Comparison of ENCODE assay signal across 10 cellular contexts in the genomic region with DNA sequence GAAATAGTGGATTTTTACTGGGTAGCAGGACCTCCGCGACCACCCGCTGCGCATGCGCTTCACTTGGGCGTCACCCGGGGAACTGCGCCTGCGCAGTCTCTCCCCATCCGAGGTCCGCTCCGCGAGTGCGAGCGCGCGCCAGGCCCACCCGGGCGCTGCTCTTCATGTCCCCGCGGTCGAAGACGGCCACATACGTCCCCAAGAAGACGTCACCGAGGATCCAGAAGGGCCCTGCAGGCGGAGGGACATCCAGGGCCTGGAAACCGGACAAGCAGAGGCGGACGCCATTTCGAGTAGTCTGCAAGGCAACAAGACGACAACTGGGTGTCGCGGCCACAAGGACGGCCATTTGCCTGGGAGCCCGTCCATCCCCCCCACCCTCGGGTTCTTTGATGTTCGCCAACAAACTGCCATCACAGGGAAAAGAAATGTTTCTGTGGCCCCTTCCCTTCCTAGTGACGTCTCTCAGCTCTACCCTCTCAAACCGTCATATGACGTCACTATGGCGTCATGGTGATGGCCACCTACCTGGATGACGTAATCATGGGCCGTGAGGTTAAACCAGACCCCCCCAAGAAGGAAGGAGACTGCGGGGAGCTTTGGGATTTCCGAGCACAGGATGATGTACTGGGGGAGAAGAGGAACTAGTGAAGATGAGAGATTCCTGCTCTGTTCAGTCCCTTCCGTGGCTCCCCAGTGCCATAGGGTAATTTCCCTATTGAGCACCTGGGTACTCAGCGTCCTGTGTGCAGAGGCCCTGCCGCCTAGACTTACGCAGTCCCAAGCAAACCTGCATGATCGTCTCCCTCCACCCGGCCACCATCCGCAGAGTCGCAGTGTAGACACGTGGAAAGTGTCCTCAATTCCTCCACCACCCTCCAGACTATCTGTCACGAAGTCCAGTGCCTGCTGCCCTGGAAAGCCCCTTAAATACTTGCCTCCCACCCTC. TPM values are rescaled to one million over a fixed set of nuclear protein-coding genes. Genes with fewer than 3 reads are reported as not detected.
A peak's percentile ranks its signal among the peaks of the same experiment; 100 is the strongest.
DNase-seq lines count a peak whose midpoint lies in the region; ATAC-seq and TF ChIP-seq lines count a peak whose summit lies in the region.
"Had no signal": no experiment of that assay in that cellular context is flagged by ENCODE, and none has a peak within 500 bp of the region (broad histone marks: within the 10 kb centered on the region; RNA-seq: fewer than 3 reads in every experiment).

No MANE protein-coding gene starts in this region.

- no peaks in the 10 kb centered on the region; the same call in 1 of the 2 replicates for H3K4me1 ChIP-seq in GM23338 (ENCODE audit: insufficient read depth)

- H3K27ac Mint-ChIP-seq in T-helper 1 cell treated with Interleukin-12 subunit alpha and Interleukin-12 subunit beta and Interleukin-4 antibody, amounts not matched to agents 30 μg/mL and 1 μg/mL, for 36 hours = peak overlapping the region; percentile 98
- H3K27ac Mint-ChIP-seq in GM23338 = no peak overlapping the region

- H3K9me2 ChIP-seq in GM23338 (ENCODE audit: insufficient read depth) = 0 out of 2 replicates have a peak, but pooled peaks cover 3% of the 10 kb centered on the region

- H3K27me3 ChIP-seq in GM23338 (ENCODE audit: insufficient read depth) = no peaks in the 10 kb centered on the region

- no peaks in the 10 kb centered on the region for H3K79me2 ChIP-seq in GM23338 (replicated peaks; ENCODE audit: insufficient read depth)

- no peaks in the 10 kb centered on the region for H3K9me3 Mint-ChIP-seq in T-helper 1 cell treated with Interleukin-12 subunit alpha and Interleukin-12 subunit beta and Interleukin-4 antibody, amounts not matched to agents 30 μg/mL and 1 μg/mL, for 36 hours
- H3K9me3 Mint-ChIP-seq in GM23338 = peaks cover 95% of the 10 kb centered on the region

- no peaks in the 10 kb centered on the region for H3F3A ChIP-seq in GM23338 (replicated peaks; ENCODE audit: low read depth)

- TF ChIP-seq CTCF in GM23338 (conservative IDR thresholded peaks at IDR 0.05; ENCODE audit: low read depth in 2 of 2) = no peak

- peaks cover 53% of the 10 kb centered on the region for H3K4me1 Mint-ChIP-seq in T-helper 1 cell treated with Interleukin-12 subunit alpha and Interleukin-12 subunit beta and Interleukin-4 antibody, amounts not matched to agents 30 μg/mL and 1 μg/mL, for 36 hours (ENCODE audit: low read depth)
- no peaks in the 10 kb centered on the region for H3K4me1 Mint-ChIP-seq in GM23338

- peak overlapping the region; percentile 87 for H3K4me3 Mint-ChIP-seq in T-helper 1 cell treated with Interleukin-12 subunit alpha and Interleukin-12 subunit beta and Interleukin-4 antibody, amounts not matched to agents 30 μg/mL and 1 μg/mL, for 36 hours
- H3K4me3 Mint-ChIP-seq in GM23338 = no peak overlapping the region

- no peaks in the 10 kb centered on the region for H4K20me1 ChIP-seq in GM23338 (replicated peaks; ENCODE audit: insufficient read depth)

- DNase-seq in SIG-M5 treated with dmso at 0.1 percent for 504 hours (lab: John Stamatoyannopoulos, UW; ENCODE audit: unreplicated experiment) (peak; percentile 47), SIG-M5 (lab: John Stamatoyannopoulos, UW) (no peak), anterior cingulate cortex (lab: John Stamatoyannopoulos, UW) (peak in 49 of 58 donors; percentile 10 to 67 (median 41)), left kidney (ENCODE audit: low read depth, low spot score) (peak; percentile 93), GM23338 (ENCODE audit: low spot score) (no peak)
- peak; percentile 54 to 73 (median 64) for DNase-seq in stimulated activated CD4-positive, alpha-beta T cell treated with anti-CD3 and anti-CD28 coated beads, TNF-alpha, amount 100 ng/mL, for 24 hours (ENCODE audit: low read depth in 3 of 3)

- no peaks in the 10 kb centered on the region for H3K36me3 ChIP-seq in GM23338 (ENCODE audit: insufficient read depth)

- no peaks in the 10 kb centered on the region for H3K27me3 Mint-ChIP-seq in T-helper 1 cell treated with Interleukin-12 subunit alpha and Interleukin-12 subunit beta and Interleukin-4 antibody, amounts not matched to agents 30 μg/mL and 1 μg/mL, for 36 hours (ENCODE audit: low read depth)
- peaks cover 7% of the 10 kb centered on the region for H3K27me3 Mint-ChIP-seq in GM23338 (ENCODE audit: insufficient read depth, low read depth, poor library complexity)

- H2AFZ ChIP-seq in GM23338 = no peak overlapping the region

- H3K36me3 Mint-ChIP-seq in T-helper 1 cell treated with Interleukin-12 subunit alpha and Interleukin-12 subunit beta and Interleukin-4 antibody, amounts not matched to agents 30 μg/mL and 1 μg/mL, for 36 hours (ENCODE audit: low read depth) = peaks cover 14% of the 10 kb centered on the region
- peaks cover 42% of the 10 kb centered on the region for H3K36me3 Mint-ChIP-seq in GM23338 (ENCODE audit: low read depth)

- no peak overlapping the region for H3K4me3 ChIP-seq in GM23338

- ATAC-seq in HG03521 (IDR thresholded peaks at IDR 0.05; ENCODE audit: unreplicated experiment) (no peak), GM23338 (no peak)

- H3K27ac ChIP-seq in GM23338 (ENCODE audit: low read depth) = no peak overlapping the region

- no peak overlapping the region for H3K4me2 ChIP-seq in GM23338

TF ChIP-seq in GM23338, 12 proteins besides CTCF, POLR2A, EP300 and RAD21 (continues in another document):
- TF ChIP-seq, protein P1, sequence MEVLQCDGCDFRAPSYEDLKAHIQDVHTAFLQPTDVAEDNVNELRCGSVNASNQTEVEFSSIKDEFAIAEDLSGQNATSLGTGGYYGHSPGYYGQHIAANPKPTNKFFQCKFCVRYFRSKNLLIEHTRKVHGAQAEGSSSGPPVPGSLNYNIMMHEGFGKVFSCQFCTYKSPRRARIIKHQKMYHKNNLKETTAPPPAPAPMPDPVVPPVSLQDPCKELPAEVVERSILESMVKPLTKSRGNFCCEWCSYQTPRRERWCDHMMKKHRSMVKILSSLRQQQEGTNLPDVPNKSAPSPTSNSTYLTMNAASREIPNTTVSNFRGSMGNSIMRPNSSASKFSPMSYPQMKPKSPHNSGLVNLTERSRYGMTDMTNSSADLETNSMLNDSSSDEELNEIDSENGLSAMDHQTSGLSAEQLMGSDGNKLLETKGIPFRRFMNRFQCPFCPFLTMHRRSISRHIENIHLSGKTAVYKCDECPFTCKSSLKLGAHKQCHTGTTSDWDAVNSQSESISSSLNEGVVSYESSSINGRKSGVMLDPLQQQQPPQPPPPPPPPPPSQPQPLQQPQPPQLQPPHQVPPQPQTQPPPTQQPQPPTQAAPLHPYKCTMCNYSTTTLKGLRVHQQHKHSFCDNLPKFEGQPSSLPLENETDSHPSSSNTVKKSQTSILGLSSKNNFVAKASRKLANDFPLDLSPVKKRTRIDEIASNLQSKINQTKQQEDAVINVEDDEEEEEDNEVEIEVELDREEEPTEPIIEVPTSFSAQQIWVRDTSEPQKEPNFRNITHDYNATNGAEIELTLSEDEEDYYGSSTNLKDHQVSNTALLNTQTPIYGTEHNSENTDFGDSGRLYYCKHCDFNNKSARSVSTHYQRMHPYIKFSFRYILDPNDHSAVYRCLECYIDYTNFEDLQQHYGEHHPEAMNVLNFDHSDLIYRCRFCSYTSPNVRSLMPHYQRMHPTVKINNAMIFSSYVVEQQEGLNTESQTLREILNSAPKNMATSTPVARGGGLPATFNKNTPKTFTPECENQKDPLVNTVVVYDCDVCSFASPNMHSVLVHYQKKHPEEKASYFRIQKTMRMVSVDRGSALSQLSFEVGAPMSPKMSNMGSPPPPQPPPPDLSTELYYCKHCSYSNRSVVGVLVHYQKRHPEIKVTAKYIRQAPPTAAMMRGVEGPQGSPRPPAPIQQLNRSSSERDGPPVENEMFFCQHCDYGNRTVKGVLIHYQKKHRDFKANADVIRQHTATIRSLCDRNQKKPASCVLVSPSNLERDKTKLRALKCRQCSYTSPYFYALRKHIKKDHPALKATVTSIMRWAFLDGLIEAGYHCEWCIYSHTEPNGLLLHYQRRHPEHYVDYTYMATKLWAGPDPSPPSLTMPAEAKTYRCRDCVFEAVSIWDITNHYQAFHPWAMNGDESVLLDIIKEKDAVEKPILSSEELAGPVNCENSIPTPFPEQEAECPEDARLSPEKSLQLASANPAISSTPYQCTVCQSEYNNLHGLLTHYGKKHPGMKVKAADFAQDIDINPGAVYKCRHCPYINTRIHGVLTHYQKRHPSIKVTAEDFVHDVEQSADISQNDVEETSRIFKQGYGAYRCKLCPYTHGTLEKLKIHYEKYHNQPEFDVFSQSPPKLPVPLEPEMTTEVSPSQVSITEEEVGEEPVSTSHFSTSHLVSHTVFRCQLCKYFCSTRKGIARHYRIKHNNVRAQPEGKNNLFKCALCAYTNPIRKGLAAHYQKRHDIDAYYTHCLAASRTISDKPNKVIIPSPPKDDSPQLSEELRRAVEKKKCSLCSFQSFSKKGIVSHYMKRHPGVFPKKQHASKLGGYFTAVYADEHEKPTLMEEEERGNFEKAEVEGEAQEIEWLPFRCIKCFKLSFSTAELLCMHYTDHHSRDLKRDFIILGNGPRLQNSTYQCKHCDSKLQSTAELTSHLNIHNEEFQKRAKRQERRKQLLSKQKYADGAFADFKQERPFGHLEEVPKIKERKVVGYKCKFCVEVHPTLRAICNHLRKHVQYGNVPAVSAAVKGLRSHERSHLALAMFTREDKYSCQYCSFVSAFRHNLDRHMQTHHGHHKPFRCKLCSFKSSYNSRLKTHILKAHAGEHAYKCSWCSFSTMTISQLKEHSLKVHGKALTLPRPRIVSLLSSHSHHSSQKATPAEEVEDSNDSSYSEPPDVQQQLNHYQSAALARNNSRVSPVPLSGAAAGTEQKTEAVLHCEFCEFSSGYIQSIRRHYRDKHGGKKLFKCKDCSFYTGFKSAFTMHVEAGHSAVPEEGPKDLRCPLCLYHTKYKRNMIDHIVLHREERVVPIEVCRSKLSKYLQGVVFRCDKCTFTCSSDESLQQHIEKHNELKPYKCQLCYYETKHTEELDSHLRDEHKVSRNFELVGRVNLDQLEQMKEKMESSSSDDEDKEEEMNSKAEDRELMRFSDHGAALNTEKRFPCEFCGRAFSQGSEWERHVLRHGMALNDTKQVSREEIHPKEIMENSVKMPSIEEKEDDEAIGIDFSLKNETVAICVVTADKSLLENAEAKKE (CRISPR knock-in tag; IDR thresholded peaks at IDR 0.05) = no peak
- TF ChIP-seq ZNF114 (CRISPR knock-in tag; IDR thresholded peaks at IDR 0.05) = no peak
- TF ChIP-seq EZH2 (IDR thresholded peaks at IDR 0.05; ENCODE audit: low read depth, unreplicated experiment) = no peak
- TF ChIP-seq ZNF331 (CRISPR knock-in tag; IDR thresholded peaks at IDR 0.05; ENCODE audit: low read depth) = no peak
- no peak for TF ChIP-seq NANOG (IDR thresholded peaks at IDR 0.05; ENCODE audit: borderline replicate concordance)

RNA-seq across cellular contexts. Expression of a gene that starts 6.7 kb away (rescaled TPM):
- 0.14 and 0.27 TPM in 2 replicates for total RNA-seq in GM23338 (2014; rRNA removed; shearing (Covaris generic))
- 0.63 and 0.99 TPM in 2 replicates for polyA plus RNA-seq in GM23338 (2016; fragmentation: Nextera tagmentation; extraction: Ambion mirVana)
- total RNA-seq: Daoy had no signal

RNA-seq across cellular contexts. Expression of a gene that starts 17.5 kb away (rescaled TPM):
- total RNA-seq in GM23338 (2014; rRNA removed; shearing (Covaris generic)) = 54.6 and 70.2 TPM in 2 replicates
- 29.8 and 32.9 TPM in 2 replicates for polyA plus RNA-seq in GM23338 (2016; fragmentation: Nextera tagmentation; extraction: Ambion mirVana)

RNA-seq across cellular contexts. Expression of a gene that starts 25.4 kb away (rescaled TPM):
- total RNA-seq in GM23338 (2014; rRNA removed; shearing (Covaris generic)) = 141 and 173 TPM in 2 replicates
- polyA plus RNA-seq in GM23338 (2016; fragmentation: Nextera tagmentation; extraction: Ambion mirVana) = 111 and 113 TPM in 2 replicates

RNA-seq across cellular contexts. Expression of a gene that starts 29.6 kb away (rescaled TPM):
- total RNA-seq in GM23338 (2014; rRNA removed; shearing (Covaris generic)) = 2.7 and 3.4 TPM in 2 replicates
- polyA plus RNA-seq in GM23338 (2016; fragmentation: Nextera tagmentation; extraction: Ambion mirVana) = 0.89 and 1.3 TPM in 2 replicates

RNA-seq across cellular contexts. Expression of a gene that starts 60.0 kb away (rescaled TPM):
- 16.9 and 17.5 TPM in 2 replicates for total RNA-seq in GM23338 (2014; rRNA removed; shearing (Covaris generic))
- 12.6 and 13.0 TPM in 2 replicates for polyA plus RNA-seq in GM23338 (2016; fragmentation: Nextera tagmentation; extraction: Ambion mirVana)
- total RNA-seq: Daoy, glomerular endothelial cell had no signal

Comparison
In these comparisons a context has a peak if more than half of its experiments do, and no peak if none do; other contexts are left out.
1. DNase-seq: peak in SIG-M5 treated with dmso at 0.1 percent for 504 hours (single experiment), anterior cingulate cortex (49 of 58), left kidney (single experiment) and stimulated activated CD4-positive, alpha-beta T cell treated with anti-CD3 and anti-CD28 coated beads, TNF-alpha, amount 100 ng/mL, for 24 hours (3 of 3); none in SIG-M5 (single experiment) and GM23338 (single experiment).